ENCODE assay signal across 6 cellular contexts in genomic region chr1:205894119-205894518, GRCh38. TPM values are rescaled to one million over a fixed set of nuclear protein-coding genes. Genes with fewer than 3 reads are reported as not detected.
"Had no signal": no experiment of that assay in that cellular context is flagged by ENCODE, and none has a peak within 500 bp of the region (broad histone marks: within the 10 kb centered on the region; RNA-seq: fewer than 3 reads in every experiment).

No MANE protein-coding gene starts in this region.

RNA-seq across cellular contexts. Expression of gene PM20D1, which starts 44.2 kb away (rescaled TPM):
- total RNA-seq: OCI-LY7, PC-3, Peyer's patch, RPMI7951, SJSA1, SK-MEL-5 had no signal

RNA-seq across cellular contexts. Expression of gene SLC26A9, which starts 49.1 kb away (rescaled TPM):
- total RNA-seq: OCI-LY7, PC-3, Peyer's patch, SJSA1, SK-MEL-5 had no signal
